30 cellular contexts compared by ENCODE assay signal in genomic region chrX:50125480-50125879, GRCh38.
"Had no signal": no experiment of that assay in that cellular context is flagged by ENCODE, and none has a peak within 500 bp of the region (broad histone marks: within the 10 kb centered on the region; RNA-seq: fewer than 3 reads in every experiment).

No MANE protein-coding gene starts in this region.

- H3K9me3 ChIP-seq: adrenal gland, ascending aorta, body of pancreas, breast epithelium had no signal

- H3K36me3 ChIP-seq: adrenal gland, ascending aorta, brain microvascular endothelial cell, breast epithelium, cardiac muscle cell had no signal

- H3K27ac ChIP-seq: adrenal gland, ascending aorta, body of pancreas, brain microvascular endothelial cell, breast epithelium, cardiac muscle cell had no signal

- H3K4me1 ChIP-seq: adrenal gland, ascending aorta, body of pancreas, breast epithelium had no signal

- H3K27me3 ChIP-seq: ascending aorta, body of pancreas, brain microvascular endothelial cell, cardiac muscle cell had no signal

- ATAC-seq: activated naive CD4-positive, alpha-beta T cell treated with anti-CD3 and anti-CD28 coated beads, Interleukin-2, amount 50 U/mL, for 72 hours; activated naive CD8-positive, alpha-beta T cell treated with anti-CD3 and anti-CD28 coated beads, Interleukin-2, amount 50 U/mL, for 24 hours; activated T-cell treated with anti-CD3 and anti-CD28 coated beads, Interleukin-2, amount 50 U/mL, for 4 hours; body of pancreas had no signal

- DNase-seq: activated effector memory CD4-positive, alpha-beta T cell treated with anti-CD3 and anti-CD28 coated beads, Interleukin-2, amount 50 U/mL, for 16 hours; activated effector memory CD4-positive, alpha-beta T cell treated with Interleukin-2 at 50 U/mL for 16 hours; activated gamma-delta T cell; activated gamma-delta T cell treated with Interleukin-2 at 50 U/mL for 16 hours; activated naive CD4-positive, alpha-beta T cell; activated naive CD4-positive, alpha-beta T cell treated with anti-CD3 and anti-CD28 coated beads for 36 hours; activated naive CD4-positive, alpha-beta T cell treated with anti-CD3 and anti-CD28 coated beads, Interleukin-2, amount 10 ng/mL, durations not matched to agents 7 days and 5 days; activated naive CD4-positive, alpha-beta T cell treated with anti-CD3 and anti-CD28 coated beads, Interleukin-2, amount 50 U/mL, for 16 hours; activated naive CD4-positive, alpha-beta T cell treated with Interleukin-2 at 50 U/mL for 16 hours; activated naive CD8-positive, alpha-beta T cell treated with anti-CD3 and anti-CD28 coated beads for 36 hours; activated naive CD8-positive, alpha-beta T cell treated with anti-CD3 and anti-CD28 coated beads, Interleukin-2, amount 10 ng/mL, durations not matched to agents 7 days and 5 days; activated naive CD8-positive, alpha-beta T cell treated with anti-CD3 and anti-CD28 coated beads, Interleukin-2, amount 50 U/mL, for 24 hours; activated T-cell treated with anti-CD3 and anti-CD28 coated beads, Interleukin-2, amount 50 U/mL, for 1 hour; activated T-cell treated with anti-CD3 and anti-CD28 coated beads, Interleukin-2, amount 50 U/mL, for 24 hours; activated T-cell treated with anti-CD3 and anti-CD28 coated beads, Interleukin-2, amount 50 U/mL, for 4 hours; activated T-cell treated with anti-CD3 and anti-CD28 coated beads, Interleukin-2, amount 50 U/mL, for 48 hours; adrenal gland; amniotic stem cell; amygdala; anterior cingulate cortex; aorta; body of pancreas; brain microvascular endothelial cell; caudate nucleus; central memory CD4-positive, alpha-beta T cell; cerebellar nuclear complex had no signal

- H3K4me3 ChIP-seq: adrenal gland, ascending aorta, body of pancreas, breast epithelium, cardiac muscle cell had no signal
